ENCODE assay signal across 1 cellular context in the genomic region with DNA sequence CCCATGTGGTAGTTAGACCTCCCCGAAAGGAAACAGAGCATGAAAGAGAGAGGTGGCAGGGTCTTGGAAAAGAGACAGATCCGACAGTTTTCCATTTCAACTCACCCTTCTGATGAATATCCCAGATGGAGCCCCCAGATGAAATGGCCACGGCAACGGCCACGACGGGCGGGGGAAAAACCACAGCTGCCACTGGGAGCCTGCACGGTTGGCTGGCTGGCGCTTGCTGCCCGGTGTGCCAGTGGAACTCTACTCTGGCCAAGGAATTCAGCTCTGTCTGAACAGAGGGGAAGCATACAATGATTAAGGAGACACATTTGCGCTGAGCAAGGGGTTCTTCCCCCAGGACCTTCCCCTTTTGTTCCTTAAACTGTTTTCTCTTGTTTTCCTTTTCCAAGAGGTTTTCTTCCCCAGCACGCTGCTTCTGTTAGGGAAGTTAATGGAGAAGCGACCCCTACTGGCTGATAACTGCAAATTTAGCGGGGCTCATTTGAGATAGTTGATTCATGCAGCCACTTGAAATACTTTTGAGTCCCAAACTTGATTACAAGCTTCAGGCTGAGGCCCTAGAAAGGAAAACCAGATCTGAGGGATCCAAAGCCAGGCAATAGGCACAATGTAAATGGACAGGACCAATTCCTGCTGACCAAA.
TF ChIP-seq lines count a peak whose summit lies in the region.

No MANE protein-coding gene starts in this region.

TF ChIP-seq in GM23338, 12 proteins besides CTCF, POLR2A, EP300 and RAD21:
- TF ChIP-seq, protein P1, sequence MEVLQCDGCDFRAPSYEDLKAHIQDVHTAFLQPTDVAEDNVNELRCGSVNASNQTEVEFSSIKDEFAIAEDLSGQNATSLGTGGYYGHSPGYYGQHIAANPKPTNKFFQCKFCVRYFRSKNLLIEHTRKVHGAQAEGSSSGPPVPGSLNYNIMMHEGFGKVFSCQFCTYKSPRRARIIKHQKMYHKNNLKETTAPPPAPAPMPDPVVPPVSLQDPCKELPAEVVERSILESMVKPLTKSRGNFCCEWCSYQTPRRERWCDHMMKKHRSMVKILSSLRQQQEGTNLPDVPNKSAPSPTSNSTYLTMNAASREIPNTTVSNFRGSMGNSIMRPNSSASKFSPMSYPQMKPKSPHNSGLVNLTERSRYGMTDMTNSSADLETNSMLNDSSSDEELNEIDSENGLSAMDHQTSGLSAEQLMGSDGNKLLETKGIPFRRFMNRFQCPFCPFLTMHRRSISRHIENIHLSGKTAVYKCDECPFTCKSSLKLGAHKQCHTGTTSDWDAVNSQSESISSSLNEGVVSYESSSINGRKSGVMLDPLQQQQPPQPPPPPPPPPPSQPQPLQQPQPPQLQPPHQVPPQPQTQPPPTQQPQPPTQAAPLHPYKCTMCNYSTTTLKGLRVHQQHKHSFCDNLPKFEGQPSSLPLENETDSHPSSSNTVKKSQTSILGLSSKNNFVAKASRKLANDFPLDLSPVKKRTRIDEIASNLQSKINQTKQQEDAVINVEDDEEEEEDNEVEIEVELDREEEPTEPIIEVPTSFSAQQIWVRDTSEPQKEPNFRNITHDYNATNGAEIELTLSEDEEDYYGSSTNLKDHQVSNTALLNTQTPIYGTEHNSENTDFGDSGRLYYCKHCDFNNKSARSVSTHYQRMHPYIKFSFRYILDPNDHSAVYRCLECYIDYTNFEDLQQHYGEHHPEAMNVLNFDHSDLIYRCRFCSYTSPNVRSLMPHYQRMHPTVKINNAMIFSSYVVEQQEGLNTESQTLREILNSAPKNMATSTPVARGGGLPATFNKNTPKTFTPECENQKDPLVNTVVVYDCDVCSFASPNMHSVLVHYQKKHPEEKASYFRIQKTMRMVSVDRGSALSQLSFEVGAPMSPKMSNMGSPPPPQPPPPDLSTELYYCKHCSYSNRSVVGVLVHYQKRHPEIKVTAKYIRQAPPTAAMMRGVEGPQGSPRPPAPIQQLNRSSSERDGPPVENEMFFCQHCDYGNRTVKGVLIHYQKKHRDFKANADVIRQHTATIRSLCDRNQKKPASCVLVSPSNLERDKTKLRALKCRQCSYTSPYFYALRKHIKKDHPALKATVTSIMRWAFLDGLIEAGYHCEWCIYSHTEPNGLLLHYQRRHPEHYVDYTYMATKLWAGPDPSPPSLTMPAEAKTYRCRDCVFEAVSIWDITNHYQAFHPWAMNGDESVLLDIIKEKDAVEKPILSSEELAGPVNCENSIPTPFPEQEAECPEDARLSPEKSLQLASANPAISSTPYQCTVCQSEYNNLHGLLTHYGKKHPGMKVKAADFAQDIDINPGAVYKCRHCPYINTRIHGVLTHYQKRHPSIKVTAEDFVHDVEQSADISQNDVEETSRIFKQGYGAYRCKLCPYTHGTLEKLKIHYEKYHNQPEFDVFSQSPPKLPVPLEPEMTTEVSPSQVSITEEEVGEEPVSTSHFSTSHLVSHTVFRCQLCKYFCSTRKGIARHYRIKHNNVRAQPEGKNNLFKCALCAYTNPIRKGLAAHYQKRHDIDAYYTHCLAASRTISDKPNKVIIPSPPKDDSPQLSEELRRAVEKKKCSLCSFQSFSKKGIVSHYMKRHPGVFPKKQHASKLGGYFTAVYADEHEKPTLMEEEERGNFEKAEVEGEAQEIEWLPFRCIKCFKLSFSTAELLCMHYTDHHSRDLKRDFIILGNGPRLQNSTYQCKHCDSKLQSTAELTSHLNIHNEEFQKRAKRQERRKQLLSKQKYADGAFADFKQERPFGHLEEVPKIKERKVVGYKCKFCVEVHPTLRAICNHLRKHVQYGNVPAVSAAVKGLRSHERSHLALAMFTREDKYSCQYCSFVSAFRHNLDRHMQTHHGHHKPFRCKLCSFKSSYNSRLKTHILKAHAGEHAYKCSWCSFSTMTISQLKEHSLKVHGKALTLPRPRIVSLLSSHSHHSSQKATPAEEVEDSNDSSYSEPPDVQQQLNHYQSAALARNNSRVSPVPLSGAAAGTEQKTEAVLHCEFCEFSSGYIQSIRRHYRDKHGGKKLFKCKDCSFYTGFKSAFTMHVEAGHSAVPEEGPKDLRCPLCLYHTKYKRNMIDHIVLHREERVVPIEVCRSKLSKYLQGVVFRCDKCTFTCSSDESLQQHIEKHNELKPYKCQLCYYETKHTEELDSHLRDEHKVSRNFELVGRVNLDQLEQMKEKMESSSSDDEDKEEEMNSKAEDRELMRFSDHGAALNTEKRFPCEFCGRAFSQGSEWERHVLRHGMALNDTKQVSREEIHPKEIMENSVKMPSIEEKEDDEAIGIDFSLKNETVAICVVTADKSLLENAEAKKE (CRISPR knock-in tag; IDR thresholded peaks at IDR 0.05), result no peak
- TF ChIP-seq POLR2AphosphoS5 (IDR thresholded peaks at IDR 0.05; ENCODE audit: low read depth), result no peak
- no peak for TF ChIP-seq STAT1 (IDR thresholded peaks at IDR 0.05; ENCODE audit: unreplicated experiment)
- TF ChIP-seq ZNF114 (CRISPR knock-in tag; IDR thresholded peaks at IDR 0.05), result no peak
- TF ChIP-seq NANOG (IDR thresholded peaks at IDR 0.05; ENCODE audit: borderline replicate concordance), result no peak
- no peak for TF ChIP-seq EZH2phosphoT487 (IDR thresholded peaks at IDR 0.05; ENCODE audit: unreplicated experiment)
- no peak for TF ChIP-seq ZNF331 (CRISPR knock-in tag; IDR thresholded peaks at IDR 0.05; ENCODE audit: low read depth)
- no peak for TF ChIP-seq EZH2 (IDR thresholded peaks at IDR 0.05; ENCODE audit: low read depth, unreplicated experiment)
- no peak for TF ChIP-seq JUNB (IDR thresholded peaks at IDR 0.05; ENCODE audit: unreplicated experiment)
- TF ChIP-seq, protein P2, sequence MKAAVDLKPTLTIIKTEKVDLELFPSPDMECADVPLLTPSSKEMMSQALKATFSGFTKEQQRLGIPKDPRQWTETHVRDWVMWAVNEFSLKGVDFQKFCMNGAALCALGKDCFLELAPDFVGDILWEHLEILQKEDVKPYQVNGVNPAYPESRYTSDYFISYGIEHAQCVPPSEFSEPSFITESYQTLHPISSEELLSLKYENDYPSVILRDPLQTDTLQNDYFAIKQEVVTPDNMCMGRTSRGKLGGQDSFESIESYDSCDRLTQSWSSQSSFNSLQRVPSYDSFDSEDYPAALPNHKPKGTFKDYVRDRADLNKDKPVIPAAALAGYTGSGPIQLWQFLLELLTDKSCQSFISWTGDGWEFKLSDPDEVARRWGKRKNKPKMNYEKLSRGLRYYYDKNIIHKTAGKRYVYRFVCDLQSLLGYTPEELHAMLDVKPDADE (IDR thresholded peaks at IDR 0.05), result no peak
- no peak for TF ChIP-seq CREB1 (CRISPR knock-in tag; IDR thresholded peaks at IDR 0.05; ENCODE audit: low read depth)
- TF ChIP-seq, protein P3, sequence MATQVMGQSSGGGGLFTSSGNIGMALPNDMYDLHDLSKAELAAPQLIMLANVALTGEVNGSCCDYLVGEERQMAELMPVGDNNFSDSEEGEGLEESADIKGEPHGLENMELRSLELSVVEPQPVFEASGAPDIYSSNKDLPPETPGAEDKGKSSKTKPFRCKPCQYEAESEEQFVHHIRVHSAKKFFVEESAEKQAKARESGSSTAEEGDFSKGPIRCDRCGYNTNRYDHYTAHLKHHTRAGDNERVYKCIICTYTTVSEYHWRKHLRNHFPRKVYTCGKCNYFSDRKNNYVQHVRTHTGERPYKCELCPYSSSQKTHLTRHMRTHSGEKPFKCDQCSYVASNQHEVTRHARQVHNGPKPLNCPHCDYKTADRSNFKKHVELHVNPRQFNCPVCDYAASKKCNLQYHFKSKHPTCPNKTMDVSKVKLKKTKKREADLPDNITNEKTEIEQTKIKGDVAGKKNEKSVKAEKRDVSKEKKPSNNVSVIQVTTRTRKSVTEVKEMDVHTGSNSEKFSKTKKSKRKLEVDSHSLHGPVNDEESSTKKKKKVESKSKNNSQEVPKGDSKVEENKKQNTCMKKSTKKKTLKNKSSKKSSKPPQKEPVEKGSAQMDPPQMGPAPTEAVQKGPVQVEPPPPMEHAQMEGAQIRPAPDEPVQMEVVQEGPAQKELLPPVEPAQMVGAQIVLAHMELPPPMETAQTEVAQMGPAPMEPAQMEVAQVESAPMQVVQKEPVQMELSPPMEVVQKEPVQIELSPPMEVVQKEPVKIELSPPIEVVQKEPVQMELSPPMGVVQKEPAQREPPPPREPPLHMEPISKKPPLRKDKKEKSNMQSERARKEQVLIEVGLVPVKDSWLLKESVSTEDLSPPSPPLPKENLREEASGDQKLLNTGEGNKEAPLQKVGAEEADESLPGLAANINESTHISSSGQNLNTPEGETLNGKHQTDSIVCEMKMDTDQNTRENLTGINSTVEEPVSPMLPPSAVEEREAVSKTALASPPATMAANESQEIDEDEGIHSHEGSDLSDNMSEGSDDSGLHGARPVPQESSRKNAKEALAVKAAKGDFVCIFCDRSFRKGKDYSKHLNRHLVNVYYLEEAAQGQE (IDR thresholded peaks at IDR 0.05; ENCODE audit: unreplicated experiment), result no peak
